19 cellular contexts compared by ENCODE assay signal in genomic region chr15:58606577-58607080, GRCh38.
"Had no signal": no experiment of that assay in that cellular context is flagged by ENCODE, and none has a peak within 500 bp of the region (broad histone marks: within the 10 kb centered on the region; RNA-seq: fewer than 3 reads in every experiment).

No MANE protein-coding gene starts in this region.

- H3K4me3 Mint-ChIP-seq: naive thymus-derived CD4-positive, alpha-beta T cell; neural crest cell had no signal

- H3K4me3 ChIP-seq: esophagus muscularis mucosa, gastroesophageal sphincter, lung, right atrium auricular region, sigmoid colon, skin epidermis, stomach, thoracic aorta, transverse colon had no signal

- H3K27ac ChIP-seq: esophagus muscularis mucosa, gastroesophageal sphincter, right atrium auricular region, sigmoid colon, skin epidermis, stomach, thoracic aorta, transverse colon had no signal

- H3K9me3 ChIP-seq: esophagus muscularis mucosa, gastroesophageal sphincter, right atrium auricular region, sigmoid colon, stomach, thoracic aorta, transverse colon had no signal

- DNase-seq: effector memory CD8-positive, alpha-beta T cell; foreskin fibroblast; glutamatergic neuron; kidney; left colon; left ventricle myocardium superior; naive thymus-derived CD4-positive, alpha-beta T cell; posterior cingulate gyrus; sigmoid colon; stimulated activated naive CD4-positive, alpha-beta T cell; stomach; transverse colon had no signal

- H3K4me1 ChIP-seq: esophagus muscularis mucosa, gastroesophageal sphincter, right atrium auricular region, sigmoid colon had no signal

- H3K27me3 ChIP-seq: esophagus muscularis mucosa, gastroesophageal sphincter, right atrium auricular region, sigmoid colon, stomach, transverse colon had no signal

- H3K9me3 Mint-ChIP-seq: effector memory CD8-positive, alpha-beta T cell; naive thymus-derived CD4-positive, alpha-beta T cell; neural crest cell had no signal

- H3K27me3 Mint-ChIP-seq: effector memory CD8-positive, alpha-beta T cell; naive thymus-derived CD4-positive, alpha-beta T cell had no signal

- ATAC-seq: effector memory CD8-positive, alpha-beta T cell; gastroesophageal sphincter; left colon; left ventricle myocardium superior; naive thymus-derived CD4-positive, alpha-beta T cell had no signal

- H3K36me3 ChIP-seq: right atrium auricular region had no signal
